23 cellular contexts compared by ENCODE assay signal in the genomic region with DNA sequence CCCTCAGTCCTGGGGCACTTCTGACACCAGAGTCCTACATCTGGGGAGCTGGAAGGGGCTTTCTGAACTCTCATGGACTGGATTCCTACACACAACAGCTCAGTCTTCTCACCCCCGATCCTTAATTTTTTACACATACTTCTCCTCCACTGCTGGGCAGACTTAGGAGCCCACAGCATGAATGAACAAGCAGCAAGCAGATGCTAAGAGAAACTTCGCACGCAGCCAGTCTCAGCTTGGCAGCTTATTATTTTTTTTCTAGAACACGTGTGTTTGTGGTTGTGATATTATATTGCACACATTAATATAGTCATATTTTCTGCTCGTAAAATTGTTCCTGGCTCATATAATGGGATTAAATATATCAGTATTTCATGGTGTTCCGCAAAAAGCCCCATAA.
"Had no signal": no experiment of that assay in that cellular context is flagged by ENCODE, and none has a peak within 500 bp of the region (broad histone marks: within the 10 kb centered on the region; RNA-seq: fewer than 3 reads in every experiment).

No MANE protein-coding gene starts in this region.

- H3K9ac ChIP-seq: parathyroid adenoma had no signal

- ATAC-seq: gastrocnemius medialis; lower lobe of right lung; right lobe of liver; stimulated activated memory B cell treated with anti-CD40 and anti-IgM and Interleukin-4, amounts not matched to agents 10 μg/mL and 1 μg/mL and 100 μg/mL, for 72 hours; upper lobe of right lung had no signal

- H3K9me3 ChIP-seq: colonic mucosa, gastrocnemius medialis, left ventricle myocardium inferior, lower lobe of right lung, prostate gland, right lobe of liver, spleen, testis, tibial nerve, upper lobe of right lung, vagina had no signal

- H3K27me3 ChIP-seq: colonic mucosa, dorsolateral prefrontal cortex, gastrocnemius medialis, right lobe of liver, testis, tibial nerve, upper lobe of right lung, vagina had no signal

- H3K27ac ChIP-seq: colonic mucosa, dorsolateral prefrontal cortex, left ventricle myocardium inferior, lower lobe of right lung, parathyroid adenoma, prostate gland, right lobe of liver, spleen, testis, tibial nerve, upper lobe of right lung, vagina had no signal

- H3K36me3 ChIP-seq: colonic mucosa, gastrocnemius medialis, left ventricle myocardium inferior, lower lobe of right lung, prostate gland, right lobe of liver, spleen, tibial nerve, upper lobe of right lung, vagina had no signal

- H3K4me3 ChIP-seq: colonic mucosa, dorsolateral prefrontal cortex, gastrocnemius medialis, left ventricle myocardium inferior, lower lobe of right lung, prostate gland, right lobe of liver, spleen, testis, tibial nerve, upper lobe of right lung, vagina had no signal

- H3K4me1 ChIP-seq: colonic mucosa, parathyroid adenoma, prostate gland, right lobe of liver, testis had no signal

- DNase-seq: colonic mucosa; dorsolateral prefrontal cortex; effector CD8-positive, alpha-beta T cell; gastrocnemius medialis; islet precursor cell; left ventricle myocardium inferior; lower lobe of right lung; midbrain; naive B cell; nephron progenitor cell; retina; right lobe of liver; spleen; stimulated activated CD4-positive, alpha-beta T cell treated with anti-CD3 and anti-CD28 coated beads, Interleukin-15, amount 100 ng/mL, for 24 hours; stimulated activated CD4-positive, alpha-beta T cell treated with anti-CD3 and anti-CD28 coated beads, Interleukin-1b, Interleukin-23, amount 100 ng/mL, for 48 hours; stimulated activated CD4-positive, alpha-beta T cell treated with anti-CD3 and anti-CD28 coated beads, Interleukin-4, amount 100 ng/mL, for 24 hours; testis; upper lobe of right lung had no signal

- H2AFZ ChIP-seq: parathyroid adenoma had no signal
